19 cellular contexts compared by ENCODE assay signal in the genomic region with DNA sequence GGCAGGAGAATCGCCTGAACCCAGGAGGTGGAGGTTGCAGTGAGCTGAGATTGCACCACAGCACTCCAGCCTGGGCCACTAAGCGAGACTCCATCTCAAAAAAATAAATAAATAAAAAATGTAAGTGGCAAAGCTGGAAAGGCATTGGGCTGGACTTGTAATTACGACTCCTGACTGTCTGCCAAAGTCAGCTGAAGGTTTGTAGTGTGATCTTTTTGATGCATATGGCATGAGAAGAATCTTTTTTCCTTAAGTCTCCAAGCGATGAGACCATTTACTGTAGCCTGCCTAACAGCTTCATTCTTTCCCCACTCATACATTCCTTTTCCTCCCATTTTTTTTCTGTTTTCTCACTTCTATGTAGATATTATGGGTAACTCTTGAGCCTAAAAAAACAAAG. TPM values are rescaled to one million over a fixed set of nuclear protein-coding genes. Genes with fewer than 3 reads are reported as not detected.
DNase-seq lines count a peak whose midpoint lies in the region; ATAC-seq and TF ChIP-seq lines count a peak whose summit lies in the region.
"Had no signal": no experiment of that assay in that cellular context is flagged by ENCODE, and none has a peak within 500 bp of the region (broad histone marks: within the 10 kb centered on the region; RNA-seq: fewer than 3 reads in every experiment).

No MANE protein-coding gene starts in this region.

- H3K4me1 ChIP-seq in HUES6 (ENCODE audit: control insufficient read depth, insufficient read depth, low read length) (peaks cover 47% of the 10 kb centered on the region), lower lobe of right lung (peaks cover 99% of the 10 kb centered on the region), thoracic aorta (ENCODE audit: control insufficient read depth in 1 of 2, low read depth in 2 of 2) (peaks cover 30 to 78% of the 10 kb centered on the region in 2 donors)

- ATAC-seq in lower lobe of right lung: no peak
- ATAC-seq in thoracic aorta (ENCODE audit: insufficient number of reproducible peaks, low FRiP score, low read depth): no peak
- ATAC-seq: activated naive CD8-positive, alpha-beta T cell treated with anti-CD3 and anti-CD28 coated beads, Interleukin-2, amount 50 U/mL, for 24 hours; psoas muscle; T-cell had no signal

- DNase-seq in astrocyte of the hippocampus (ENCODE audit: low read depth, low spot score): peak; percentile 44
- DNase-seq in lower lobe of right lung: no peak
- no peak for DNase-seq in thoracic aorta (ENCODE audit: low spot score)
- DNase-seq in H7: no peak
- DNase-seq in SKM-1 (lab: John Stamatoyannopoulos, UW; ENCODE audit: unreplicated experiment): no peak
- no peak for DNase-seq in MG63
- DNase-seq: activated naive CD8-positive, alpha-beta T cell treated with anti-CD3 and anti-CD28 coated beads, Interleukin-2, amount 50 U/mL, for 24 hours; CD4-positive, CD25-positive, alpha-beta regulatory T cell; immature natural killer cell; NCI-H1105; NCI-H2227 treated with DMSO at 0.1 percent for 48 hours; OCI-M1; psoas muscle; stimulated activated CD4-positive, alpha-beta T cell treated with anti-CD3 and anti-CD28 coated beads, Interleukin-1b, Interleukin-23, amount 100 ng/mL, for 48 hours; stimulated activated CD8-positive, alpha-beta memory T cell treated with anti-CD3 and anti-CD28 coated beads, Interleukin-4, amount 100 ng/mL, for 48 hours; T-cell had no signal

- H3K9me3 ChIP-seq in HUES6 (ENCODE audit: control insufficient read depth, insufficient read depth, low read depth, low read length): no peaks in the 10 kb centered on the region
- no peaks in the 10 kb centered on the region for H3K9me3 ChIP-seq in lower lobe of right lung
- no peaks in the 10 kb centered on the region for H3K9me3 ChIP-seq in thoracic aorta
- no peaks in the 10 kb centered on the region for H3K9me3 ChIP-seq in MG63
- H3K9me3 ChIP-seq: psoas muscle had no signal

- H3K27ac ChIP-seq in HUES6 (ENCODE audit: low read depth, low read length): 0 out of 2 replicates have a peak overlapping the region, but pooled peaks have one; percentile 28
- peak overlapping the region; percentile 13 for H3K27ac ChIP-seq in lower lobe of right lung
- H3K27ac ChIP-seq in thoracic aorta: peak overlapping the region; percentile 5 to 12
- H3K27ac ChIP-seq: psoas muscle had no signal

- TF ChIP-seq CTCF in lower lobe of right lung (IDR thresholded peaks at IDR 0.05) (no peak), thoracic aorta (IDR thresholded peaks at IDR 0.05) (no peak)

- H3K27me3 ChIP-seq in HUES6 (ENCODE audit: control insufficient read depth, insufficient read depth, low read length) (no peaks in the 10 kb centered on the region), lower lobe of right lung (ENCODE audit: low read depth) (no peaks in the 10 kb centered on the region), thoracic aorta (replicated peaks; ENCODE audit: insufficient read depth) (no peaks in the 10 kb centered on the region), H7 (ENCODE audit: control insufficient read depth, insufficient read depth, low read length) (no peaks in the 10 kb centered on the region), MG63 (no peaks in the 10 kb centered on the region)

- H3K4me3 ChIP-seq in HUES6 (ENCODE audit: low read depth, low read length) (no peak overlapping the region), lower lobe of right lung (no peak overlapping the region), thoracic aorta (no peak overlapping the region), H7 (ENCODE audit: insufficient read depth, low read depth, low read length) (no peak overlapping the region), MG63 (no peak overlapping the region)
- H3K4me3 ChIP-seq: psoas muscle had no signal

- intact Hi-C loops in lower lobe of right lung (cut with DNase I): no loop called here

- no peak overlapping the region for H3K9ac ChIP-seq in HUES6 (ENCODE audit: low read length)

- H3K36me3 ChIP-seq in HUES6 (ENCODE audit: control insufficient read depth, insufficient read depth, low read length) (peaks cover 3% of the 10 kb centered on the region), lower lobe of right lung (peaks cover 5% of the 10 kb centered on the region), thoracic aorta (peaks cover under 1% of the 10 kb centered on the region), H7 (replicated peaks; ENCODE audit: control insufficient read depth, insufficient read depth, low read length) (no peaks in the 10 kb centered on the region; the same call in 1 of the 2 replicates), MG63 (peaks cover 17% of the 10 kb centered on the region)

RNA-seq across cellular contexts. Expression of a gene that starts 24.8 kb away (rescaled TPM):
- 226 TPM for total RNA-seq in lower lobe of right lung
- 100 to 1,000 TPM in 1 of 2 donors, 10 to 100 TPM in 1; 95.3 to 119 TPM for total RNA-seq in thoracic aorta
- total RNA-seq in H7 (2014; rRNA removed; shearing (Covaris generic)): 108 and 118 TPM in 2 replicates
- total RNA-seq in MG63 (2014; rRNA removed; shearing (Covaris generic); ENCODE audit: low replicate concordance): 25.9 and 26.6 TPM in 2 replicates

RNA-seq across cellular contexts. Expression of a gene that starts 34.8 kb away (rescaled TPM):
- total RNA-seq in lower lobe of right lung (not detected), thoracic aorta (not detected)
- not detected in 2 replicates for total RNA-seq in H7 (2014; rRNA removed; shearing (Covaris generic))
- not detected in 2 replicates for total RNA-seq in MG63 (2014; rRNA removed; shearing (Covaris generic); ENCODE audit: low replicate concordance)
- total RNA-seq: CD4-positive, CD25-positive, alpha-beta regulatory T cell; G401; mucosa of gallbladder; psoas muscle had no signal

RNA-seq across cellular contexts. Expression of a gene that starts 45.1 kb away (rescaled TPM):
- total RNA-seq in lower lobe of right lung (118 TPM), thoracic aorta (10 to 100 TPM; 73.9 to 78.0 TPM)
- 200 and 246 TPM in 2 replicates for total RNA-seq in H7 (2014; rRNA removed; shearing (Covaris generic))
- total RNA-seq in MG63 (2014; rRNA removed; shearing (Covaris generic); ENCODE audit: low replicate concordance): 147 and 154 TPM in 2 replicates
